In the genomic region with DNA sequence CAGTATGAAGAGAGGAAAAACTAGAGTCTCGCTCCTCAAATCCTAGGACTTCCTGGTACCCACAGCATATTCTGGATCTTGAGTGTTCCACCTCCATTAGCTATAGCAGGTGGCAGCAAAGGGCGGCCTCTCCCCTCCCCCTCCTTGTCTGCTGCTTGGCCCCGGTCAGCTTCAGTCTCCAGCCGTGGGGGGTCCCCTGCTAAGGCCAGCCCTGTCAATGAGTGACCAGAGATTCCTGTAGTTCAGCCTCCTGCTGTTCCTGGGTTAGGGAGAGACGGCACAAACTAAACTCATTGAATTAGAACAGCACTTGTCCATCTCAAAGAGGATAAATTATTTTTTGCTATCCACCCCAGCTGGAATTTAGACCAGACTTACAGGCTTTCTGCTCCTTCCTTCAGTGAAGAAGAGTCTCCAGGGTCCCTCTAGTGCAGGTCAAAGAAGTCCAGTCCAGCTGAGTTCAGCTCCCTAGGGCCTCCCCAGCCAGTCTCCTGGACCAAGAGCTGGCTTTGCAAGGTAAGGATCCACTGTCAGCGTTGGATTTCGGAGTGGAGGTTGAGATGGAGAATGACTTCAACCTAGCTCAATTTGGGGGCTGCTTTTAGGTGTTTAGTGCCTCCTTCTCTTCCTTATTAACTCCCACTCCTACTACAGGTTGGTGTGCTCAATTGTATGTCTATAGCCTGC, we compare ENCODE assay signal across 9 cellular contexts. TPM values are rescaled to one million over a fixed set of nuclear protein-coding genes. Genes with fewer than 3 reads are reported as not detected.
DNase-seq lines count a peak whose midpoint lies in the region; ATAC-seq and TF ChIP-seq lines count a peak whose summit lies in the region.
"Had no signal": no experiment of that assay in that cellular context is flagged by ENCODE, and none has a peak within 500 bp of the region (broad histone marks: within the 10 kb centered on the region; RNA-seq: fewer than 3 reads in every experiment).

No MANE protein-coding gene starts in this region.

- peak; percentile 88 for DNase-seq in ACHN
- peak; percentile 35 for DNase-seq in WERI-Rb-1
- peak in 2 of 5 donors; percentile 56 to 66 for DNase-seq in heart left ventricle
- DNase-seq in posterior vena cava (ENCODE audit: low spot score), result peak; percentile 63
- no peak for DNase-seq in AG08396 (ENCODE audit: low spot score)
- no peak for DNase-seq in effector CD8-positive, alpha-beta T cell (lab: John Stamatoyannopoulos, UW)
- no peak for DNase-seq in NCI-H2171 treated with DMSO at 0.1 percent for 48 hours (lab: John Stamatoyannopoulos, UW)
- DNase-seq: NCI-H748 treated with DMSO at 0.1 percent for 48 hours had no signal

- H3K4me3 ChIP-seq in WERI-Rb-1 (ENCODE audit: low read depth, low read length), result no peak overlapping the region
- peak overlapping the region in 9 of 12 donors; percentile 28 to 95 (median 37) for H3K4me3 ChIP-seq in heart left ventricle

- no peak for TF ChIP-seq POLR2A in heart left ventricle (IDR thresholded peaks at IDR 0.05)

- H3K27ac ChIP-seq in WERI-Rb-1 (no peak overlapping the region), heart left ventricle (peak overlapping the region; percentile 73 to 95 (median 84))

- ATAC-seq in heart left ventricle, result no peak
- ATAC-seq in GM21515 (IDR thresholded peaks at IDR 0.05; ENCODE audit: unreplicated experiment), result no peak

- no peak for TF ChIP-seq CTCF in WERI-Rb-1 (IDR thresholded peaks at IDR 0.05; ENCODE audit: low read depth, low read length)
- no peak for TF ChIP-seq CTCF in heart left ventricle (IDR thresholded peaks at IDR 0.05)

- WGBS in heart left ventricle, 4 donors, result 66 to 76% (median 74%) methylated on average over 6 to 7 of the region's 7 CpGs

- intact Hi-C loops in heart left ventricle (cut with DNase I), result loop anchor here in 6 of 10 donors (2.0 to 10.0 kb wide), 4 partner anchors 13 to 51 kb away; partner anchors contain the start of gene ARCN1 (in 2 of the 6)
- intact Hi-C loops in posterior vena cava (cut with DNase I), result no loop called here

- H3K27me3 ChIP-seq in WERI-Rb-1 (ENCODE audit: insufficient read depth, low read depth, severe bottlenecking) (no peaks in the 10 kb centered on the region), heart left ventricle (peaks cover 0 to 15% (median 0%) of the 10 kb centered on the region in 9 donors)

- in situ Hi-C loops in ACHN (cut with HindIII; ENCODE audit: low pct_ligation_motif_present, low pct_unique_long_range_greater_than_20kb, low sequenced_read_pairs), result no loop called here

- no peaks in the 10 kb centered on the region for H3K9me3 ChIP-seq in WERI-Rb-1 (ENCODE audit: severe bottlenecking)
- H3K9me3 ChIP-seq in heart left ventricle, result no peaks in the 10 kb centered on the region

- peaks cover 12% of the 10 kb centered on the region for H3K36me3 ChIP-seq in WERI-Rb-1
- H3K36me3 ChIP-seq in heart left ventricle, result peaks cover 0 to 25% (median 15%) of the 10 kb centered on the region in 9 donors

- peaks cover 0 to 73% (median 35%) of the 10 kb centered on the region in 12 donors for H3K4me1 ChIP-seq in heart left ventricle

RNA-seq across cellular contexts. Expression of gene PHLDB1, which starts 1.1 kb away (rescaled TPM):
- total RNA-seq in heart left ventricle (100 to 1,000 TPM in 7 of 9 donors, 10 to 100 TPM in 2; 86.0 to 124 (median 113) TPM), posterior vena cava (100 to 1,000 TPM; 155 to 201 TPM)
- 100 to 1,000 TPM; 104 to 129 TPM for polyA plus RNA-seq in heart left ventricle

RNA-seq across cellular contexts. Expression of gene ARCN1, which starts 34.1 kb away (rescaled TPM):
- total RNA-seq in heart left ventricle, result 100 to 1,000 TPM in 4 of 9 donors, 10 to 100 TPM in 5; 87.6 to 127 (median 99.6) TPM
- polyA plus RNA-seq in heart left ventricle, result 100 to 1,000 TPM in 1 of 2 donors, 10 to 100 TPM in 1; 53.1 to 107 TPM
- 100 to 1,000 TPM; 148 to 176 TPM for total RNA-seq in posterior vena cava

RNA-seq across cellular contexts. Expression of gene IFT46, which starts 40.6 kb away (rescaled TPM):
- total RNA-seq in heart left ventricle, result 10 to 100 TPM; 14.7 to 39.0 (median 21.7) TPM
- polyA plus RNA-seq in heart left ventricle, result 10 to 100 TPM; 22.9 to 29.1 TPM
- 10 to 100 TPM; 15.9 TPM for total RNA-seq in posterior vena cava

Comparison
In these comparisons a context has a peak if more than half of its experiments do, and no peak if none do; other contexts are left out.
1. DNase-seq: peak in ACHN (single experiment), WERI-Rb-1 (single experiment) and posterior vena cava (single experiment); none in AG08396 (single experiment), effector CD8-positive, alpha-beta T cell (single experiment) and NCI-H2171 treated with DMSO at 0.1 percent for 48 hours (single experiment).
2. intact Hi-C loops: an anchor here in heart left ventricle (2.0 to 10.0 kb wide); none called in posterior vena cava.